26 cellular contexts compared by ENCODE assay signal in genomic region chr15:96166223-96167200, GRCh38.
DNase-seq lines count a peak whose midpoint lies in the region; ATAC-seq and TF ChIP-seq lines count a peak whose summit lies in the region.
"Had no signal": no experiment of that assay in that cellular context is flagged by ENCODE, and none has a peak within 500 bp of the region (broad histone marks: within the 10 kb centered on the region; RNA-seq: fewer than 3 reads in every experiment).

No MANE protein-coding gene starts in this region.

- H3K27me3 ChIP-seq in neural progenitor cell: no peaks in the 10 kb centered on the region
- H3K27me3 ChIP-seq: adrenal gland, left lung had no signal

- H3K9ac ChIP-seq in neural progenitor cell: no peak overlapping the region
- H3K9ac ChIP-seq: GM23248 had no signal

- peaks cover 21% of the 10 kb centered on the region for H3K36me3 Mint-ChIP-seq in neural progenitor cell

- H3K36me3 ChIP-seq in neural progenitor cell: no peaks in the 10 kb centered on the region
- H3K36me3 ChIP-seq: adrenal gland, left lung, prostate gland had no signal

- peaks cover 16% of the 10 kb centered on the region for H3K9me3 Mint-ChIP-seq in neural progenitor cell
- H3K9me3 Mint-ChIP-seq: activated CD4-positive, alpha-beta T cell treated with anti-CD3 and anti-CD28 coated beads, Interleukin-2, amount 10 ng/mL, durations not matched to agents 24 days and 14 days; T-helper 2 cell treated with Interferon-gamma antibody and Interleukin-4, amounts not matched to agents 5 μg/mL and 100 μg/mL, for 36 hours had no signal

- H3K4me1 ChIP-seq in neural progenitor cell: peaks cover 36% of the 10 kb centered on the region
- H3K4me1 ChIP-seq: adrenal gland, left lung, prostate gland had no signal

- no peak overlapping the region for H2AFZ ChIP-seq in neural progenitor cell (replicated peaks)
- H2AFZ ChIP-seq: GM23248 had no signal

- no peak for ATAC-seq in GM18867 (IDR thresholded peaks at IDR 0.05; ENCODE audit: unreplicated experiment)
- ATAC-seq in GM21529 (IDR thresholded peaks at IDR 0.05; ENCODE audit: unreplicated experiment): no peak
- ATAC-seq: activated T-cell treated with anti-CD3 and anti-CD28 coated beads, Interleukin-2, amount 50 U/mL, for 72 hours; HepG2; left lung; mucosa of descending colon; SK-N-SH treated with all-trans-retinoic acid at 6 μM for 48 hours had no signal

- peaks cover 43% of the 10 kb centered on the region for H3K4me1 Mint-ChIP-seq in neural progenitor cell
- H3K4me1 Mint-ChIP-seq: activated CD4-positive, alpha-beta T cell treated with anti-CD3 and anti-CD28 coated beads, Interleukin-2, amount 10 ng/mL, durations not matched to agents 24 days and 14 days had no signal

- peak overlapping the region; percentile 29 for H3K27ac Mint-ChIP-seq in neural progenitor cell
- H3K27ac Mint-ChIP-seq: activated CD4-positive, alpha-beta T cell treated with anti-CD3 and anti-CD28 coated beads, Interleukin-2, amount 10 ng/mL, durations not matched to agents 24 days and 14 days; activated T-cell treated with anti-CD3 and anti-CD28 coated beads, Interleukin-2, amount 50 U/mL, for 72 hours; CD4-positive, alpha-beta T cell; T-helper 2 cell treated with Interferon-gamma antibody and Interleukin-4, amounts not matched to agents 5 μg/mL and 100 μg/mL, for 36 hours had no signal

- H3K9me3 ChIP-seq in neural progenitor cell (ENCODE audit: low read depth): no peaks in the 10 kb centered on the region
- H3K9me3 ChIP-seq: adrenal gland, left lung, mucosa of descending colon, prostate gland had no signal

- peak overlapping the region; percentile 21 for H3K4me3 ChIP-seq in neural progenitor cell
- H3K4me3 ChIP-seq: adrenal gland, GM23248, left lung, mucosa of descending colon, prostate gland had no signal

- H4K20me1 ChIP-seq in neural progenitor cell (ENCODE audit: low read depth): no peaks in the 10 kb centered on the region

- H3K27me3 Mint-ChIP-seq in neural progenitor cell (ENCODE audit: insufficient read depth, low read depth): peaks cover 3% of the 10 kb centered on the region

- TF ChIP-seq CTCF in neural progenitor cell (IDR thresholded peaks at IDR 0.05): no peak

- H3K27ac ChIP-seq in neural progenitor cell: no peak overlapping the region
- H3K27ac ChIP-seq: GM23248, left lung, prostate gland had no signal

- H3K79me2 ChIP-seq in neural progenitor cell (ENCODE audit: low read depth): no peaks in the 10 kb centered on the region

- in situ Hi-C loops in SK-MEL-5 (cut with HindIII; ENCODE audit: low pct_unique_long_range_greater_than_20kb, low sequenced_read_pairs): no loop called here

- peak overlapping the region; percentile 8 for H3K4me3 Mint-ChIP-seq in neural progenitor cell
- H3K4me3 Mint-ChIP-seq: activated CD4-positive, alpha-beta T cell treated with anti-CD3 and anti-CD28 coated beads, Interleukin-2, amount 10 ng/mL, durations not matched to agents 24 days and 14 days; activated T-cell treated with anti-CD3 and anti-CD28 coated beads, Interleukin-2, amount 50 U/mL, for 72 hours; CD4-positive, alpha-beta T cell; T-helper 2 cell treated with Interferon-gamma antibody and Interleukin-4, amounts not matched to agents 5 μg/mL and 100 μg/mL, for 36 hours had no signal

- peak overlapping the region; percentile 64 for H3K4me2 ChIP-seq in neural progenitor cell

- H3F3A ChIP-seq in neural progenitor cell (ENCODE audit: low read depth): peaks cover 22% of the 10 kb centered on the region

- DNase-seq in COLO829 (ENCODE audit: low spot score): peak; percentile 82
- DNase-seq in SK-MEL-5 (ENCODE audit: low read depth, low spot score): peak; percentile 42
- peak; percentile 94 for DNase-seq in foreskin melanocyte
- peak; percentile 48 for DNase-seq in neural progenitor cell (ENCODE audit: low spot score)
- DNase-seq in activated CD8-positive, alpha-beta memory T cell treated with anti-CD3 and anti-CD28 coated beads for 24 hours: no peak
- DNase-seq in KG1 (lab: John Stamatoyannopoulos, UW): no peak
- DNase-seq: 8988T; activated CD4-positive, alpha-beta T cell treated with anti-CD3 and anti-CD28 coated beads, Interleukin-2, amount 10 ng/mL, durations not matched to agents 24 days and 14 days; activated naive CD4-positive, alpha-beta T cell treated with Interleukin-2 at 50 U/mL for 16 hours; activated T-cell treated with anti-CD3 and anti-CD28 coated beads, Interleukin-2, amount 50 U/mL, for 72 hours; adrenal gland; CD4-positive, alpha-beta T cell; cortex of kidney; GM23248; head of caudate nucleus; left lung; mucosa of descending colon; NCI-H1092; NCI-H187; NCI-H69 had no signal

Comparison
In these comparisons a context has a peak if more than half of its experiments do, and no peak if none do; other contexts are left out.
1. DNase-seq: peak in COLO829 (single experiment), SK-MEL-5 (single experiment), foreskin melanocyte (single experiment) and neural progenitor cell (single experiment); none in activated CD8-positive, alpha-beta memory T cell treated with anti-CD3 and anti-CD28 coated beads for 24 hours (single experiment) and KG1 (single experiment).